ENCODE assay signal across 34 cellular contexts in genomic region chr10:127357265-127357664, GRCh38.
"Had no signal": no experiment of that assay in that cellular context is flagged by ENCODE, and none has a peak within 500 bp of the region (broad histone marks: within the 10 kb centered on the region; RNA-seq: fewer than 3 reads in every experiment).

No MANE protein-coding gene starts in this region.

- H3K4me3 ChIP-seq: ovary, prostate gland, right atrium auricular region, skin epidermis, smooth muscle cell, spleen, suprapubic skin, testis, tibial artery, transverse colon, upper lobe of right lung, uterus had no signal

- H3K27ac Mint-ChIP-seq: naive B cell; naive thymus-derived CD8-positive, alpha-beta T cell; natural killer cell treated with Interleukin-12 subunit alpha and Interleukin-12 subunit beta and Interleukin-15 and Interleukin-18, amount 100 ng/mL, for 72 hours; nephron progenitor cell; stimulated activated memory B cell treated with anti-CD40 and anti-IgM and Interleukin-4, amounts not matched to agents 10 μg/mL and 1 μg/mL and 100 μg/mL, for 72 hours; stimulated activated naive CD8-positive, alpha-beta T cell treated with anti-CD3 and anti-CD28 coated beads, Interleukin-15, amount 100 ng/mL, for 72 hours; type B pancreatic cell had no signal

- ATAC-seq: naive thymus-derived CD8-positive, alpha-beta T cell; sciatic nerve; stimulated activated memory B cell treated with anti-CD40 and anti-IgM and Interleukin-4, amounts not matched to agents 10 μg/mL and 1 μg/mL and 100 μg/mL, for 72 hours; stimulated activated naive CD8-positive, alpha-beta T cell treated with anti-CD3 and anti-CD28 coated beads, Interleukin-15, amount 100 ng/mL, for 72 hours; stimulated activated naive CD8-positive, alpha-beta T cell treated with anti-CD3 and anti-CD28 coated beads, Interleukin-15, Interleukin-2, amounts not matched to agents 100 U/mL and 50 U/mL, for 24 hours; upper lobe of right lung had no signal

- H3K27me3 ChIP-seq: ovary, right atrium auricular region, spleen, suprapubic skin, testis, tibial artery, transverse colon, upper lobe of right lung, uterus had no signal

- H3K4me3 Mint-ChIP-seq: naive B cell; naive thymus-derived CD8-positive, alpha-beta T cell; natural killer cell treated with Interleukin-12 subunit alpha and Interleukin-12 subunit beta and Interleukin-15 and Interleukin-18, amount 100 ng/mL, for 72 hours; nephron progenitor cell; neural crest cell; stimulated activated memory B cell treated with anti-CD40 and anti-IgM and Interleukin-4, amounts not matched to agents 10 μg/mL and 1 μg/mL and 100 μg/mL, for 72 hours; stimulated activated naive CD8-positive, alpha-beta T cell treated with anti-CD3 and anti-CD28 coated beads, Interleukin-15, amount 100 ng/mL, for 72 hours; type B pancreatic cell had no signal

- H3K4me1 ChIP-seq: prostate gland, right atrium auricular region, suprapubic skin, testis, transverse colon, upper lobe of right lung, uterus had no signal

- H3K4me2 ChIP-seq: smooth muscle cell had no signal

- H3K9me3 Mint-ChIP-seq: naive B cell; natural killer cell treated with Interleukin-12 subunit alpha and Interleukin-12 subunit beta and Interleukin-15 and Interleukin-18, amount 100 ng/mL, for 72 hours; nephron progenitor cell; neural crest cell; stimulated activated memory B cell treated with anti-CD40 and anti-IgM and Interleukin-4, amounts not matched to agents 10 μg/mL and 1 μg/mL and 100 μg/mL, for 72 hours; stimulated activated naive CD8-positive, alpha-beta T cell treated with anti-CD3 and anti-CD28 coated beads, Interleukin-15, amount 100 ng/mL, for 72 hours; type B pancreatic cell had no signal

- H3K27ac ChIP-seq: neutrophil, ovary, parathyroid adenoma, prostate gland, right atrium auricular region, skin epidermis, spleen, suprapubic skin, testis, tibial artery, transverse colon, upper lobe of right lung, uterus had no signal

- H3K9ac ChIP-seq: parathyroid adenoma had no signal

- H3K36me3 Mint-ChIP-seq: naive B cell; naive thymus-derived CD8-positive, alpha-beta T cell; natural killer cell treated with Interleukin-12 subunit alpha and Interleukin-12 subunit beta and Interleukin-15 and Interleukin-18, amount 100 ng/mL, for 72 hours; stimulated activated memory B cell treated with anti-CD40 and anti-IgM and Interleukin-4, amounts not matched to agents 10 μg/mL and 1 μg/mL and 100 μg/mL, for 72 hours had no signal

- H3K4me1 Mint-ChIP-seq: naive B cell; neural crest cell; stimulated activated memory B cell treated with anti-CD40 and anti-IgM and Interleukin-4, amounts not matched to agents 10 μg/mL and 1 μg/mL and 100 μg/mL, for 72 hours; stimulated activated naive CD8-positive, alpha-beta T cell treated with anti-CD3 and anti-CD28 coated beads, Interleukin-15, amount 100 ng/mL, for 72 hours had no signal

- H3K27me3 Mint-ChIP-seq: stimulated activated memory B cell treated with anti-CD40 and anti-IgM and Interleukin-4, amounts not matched to agents 10 μg/mL and 1 μg/mL and 100 μg/mL, for 72 hours; type B pancreatic cell had no signal

- H3K9me3 ChIP-seq: neutrophil, ovary, prostate gland, right atrium auricular region, spleen, suprapubic skin, testis, tibial artery, transverse colon, upper lobe of right lung, uterus had no signal

- DNase-seq: naive B cell; naive thymus-derived CD8-positive, alpha-beta T cell; nephron progenitor cell; nucleus accumbens; ovary; posterior cingulate gyrus; retina; spleen; stimulated activated CD4-positive, alpha-beta T cell treated with anti-CD3 and anti-CD28 coated beads, Interleukin-12 subunit alpha, Interleukin-12 subunit beta, amount 100 ng/mL, for 4 hours; stimulated activated CD4-positive, alpha-beta T cell treated with anti-CD3 and anti-CD28 coated beads, Interleukin-1b, Interleukin-23, amount 100 ng/mL, for 48 hours; stimulated activated CD4-positive, alpha-beta T cell treated with anti-CD3 and anti-CD28 coated beads, Interleukin-4, amount 100 ng/mL, for 1 hour; stimulated activated CD4-positive, alpha-beta T cell treated with anti-CD3 and anti-CD28 coated beads, Interleukin-4, amount 100 ng/mL, for 4 hours; stimulated activated CD8-positive, alpha-beta memory T cell treated with anti-CD3 and anti-CD28 coated beads, Interleukin-4, amount 100 ng/mL, for 48 hours; stimulated activated naive CD4-positive, alpha-beta T cell; stimulated activated naive CD8-positive, alpha-beta T cell treated with anti-CD3 and anti-CD28 coated beads, Interleukin-15, amount 100 ng/mL, for 72 hours; stimulated activated naive CD8-positive, alpha-beta T cell treated with anti-CD3 and anti-CD28 coated beads, Interleukin-15, Interleukin-2, amounts not matched to agents 100 U/mL and 50 U/mL, for 24 hours; substantia nigra; testis; tibial artery; transverse colon; upper lobe of right lung; uterus had no signal

- H3K36me3 ChIP-seq: neutrophil, ovary, prostate gland, right atrium auricular region, uterus had no signal
